Comparison of ENCODE assay signal across 8 cellular contexts in the genomic region with DNA sequence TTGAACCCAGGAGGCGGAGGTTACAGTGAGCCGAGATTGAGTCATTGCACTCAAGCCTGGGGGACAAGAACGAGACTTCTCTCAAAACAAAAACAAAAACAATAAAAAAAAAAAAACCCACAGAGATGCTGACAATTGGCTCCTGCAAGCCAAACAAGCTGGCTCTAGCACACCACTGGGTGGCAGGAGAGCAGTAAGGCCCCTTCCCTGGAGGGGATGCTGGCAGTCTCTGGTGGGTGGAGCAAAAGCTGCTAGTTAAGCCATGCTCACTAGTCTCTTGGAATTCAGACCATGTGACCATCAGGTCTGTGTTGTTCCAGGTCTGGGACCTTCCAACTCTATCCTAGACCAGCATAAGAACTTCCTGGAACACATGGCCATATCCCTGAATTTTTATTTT. TPM values are rescaled to one million over a fixed set of nuclear protein-coding genes. Genes with fewer than 3 reads are reported as not detected.
A peak's percentile ranks its signal among the peaks of the same experiment; 100 is the strongest.
DNase-seq lines count a peak whose midpoint lies in the region; ATAC-seq and TF ChIP-seq lines count a peak whose summit lies in the region.

No MANE protein-coding gene starts in this region.

- in situ Hi-C loops in astrocyte of the cerebellum (cut with HindIII; ENCODE audit: low sequenced_read_pairs), result no loop called here

- peak; percentile 61 for ATAC-seq in left colon
- ATAC-seq in GM18505 (IDR thresholded peaks at IDR 0.05; ENCODE audit: unreplicated experiment), result no peak
- ATAC-seq in GM21528 (IDR thresholded peaks at IDR 0.05; ENCODE audit: low FRiP score, unreplicated experiment), result no peak

- no peaks in the 10 kb centered on the region for H3K27me3 ChIP-seq in vagina

- no peak overlapping the region for H3K27ac ChIP-seq in vagina

- H3K36me3 ChIP-seq in vagina, result peaks cover 0 to 53% of the 10 kb centered on the region in 2 donors

- intact Hi-C loops in left colon (cut with DNase I, micrococcal nuclease) (no loop called here), vagina (cut with DNase I) (no loop called here)

- peak; percentile 33 for DNase-seq in SIG-M5 treated with dmso at 0.1 percent for 504 hours (lab: John Stamatoyannopoulos, UW; ENCODE audit: unreplicated experiment)
- no peak for DNase-seq in SIG-M5 (lab: John Stamatoyannopoulos, UW)
- peak; percentile 21 for DNase-seq in NCI-H1105 treated with DMSO at 0.1 percent for 48 hours (lab: John Stamatoyannopoulos, UW)
- peak; percentile 79 for DNase-seq in astrocyte of the cerebellum (ENCODE audit: low read depth)
- peak; percentile 18 to 39 for DNase-seq in left colon
- no peak for DNase-seq in vagina (ENCODE audit: extremely low spot score in 2 of 2)

- TF ChIP-seq POLR2A in vagina (IDR thresholded peaks at IDR 0.05), result no peak
- no peak for TF ChIP-seq POLR2A in GM18505 (IDR thresholded peaks at IDR 0.05; ENCODE audit: borderline replicate concordance, extremely low read depth, insufficient read depth, insufficient read length)

- H3K4me3 ChIP-seq in astrocyte of the cerebellum (ENCODE audit: low read depth, low read length) (no peak overlapping the region), vagina (no peak overlapping the region)

- TF ChIP-seq CTCF in astrocyte of the cerebellum (IDR thresholded peaks at IDR 0.05; ENCODE audit: low read depth, low read length, missing control alignments) (peak; percentile 77), vagina (IDR thresholded peaks at IDR 0.05) (no peak)

- no peaks in the 10 kb centered on the region for H3K9me3 ChIP-seq in vagina

- peaks cover 7% of the 10 kb centered on the region for H3K4me1 ChIP-seq in vagina

RNA-seq across cellular contexts. Expression of a gene that starts 18.9 kb away (rescaled TPM):
- total RNA-seq in left colon, result 1 to 10 TPM; 6.3 to 6.8 TPM
- 4.7 TPM for total RNA-seq in vagina

RNA-seq across cellular contexts. Expression of a gene that starts 46.5 kb away (rescaled TPM):
- total RNA-seq in left colon, result 10 to 100 TPM; 29.1 to 32.7 TPM
- 21.1 TPM for total RNA-seq in vagina

Comparison
In these comparisons a context has a peak if more than half of its experiments do, and no peak if none do; other contexts are left out.
1. DNase-seq: peak in SIG-M5 treated with dmso at 0.1 percent for 504 hours (single experiment), NCI-H1105 treated with DMSO at 0.1 percent for 48 hours (single experiment), astrocyte of the cerebellum (single experiment) and left colon (2 of 2); none in SIG-M5 (single experiment) and vagina (0 of 2).